In the genomic region with DNA sequence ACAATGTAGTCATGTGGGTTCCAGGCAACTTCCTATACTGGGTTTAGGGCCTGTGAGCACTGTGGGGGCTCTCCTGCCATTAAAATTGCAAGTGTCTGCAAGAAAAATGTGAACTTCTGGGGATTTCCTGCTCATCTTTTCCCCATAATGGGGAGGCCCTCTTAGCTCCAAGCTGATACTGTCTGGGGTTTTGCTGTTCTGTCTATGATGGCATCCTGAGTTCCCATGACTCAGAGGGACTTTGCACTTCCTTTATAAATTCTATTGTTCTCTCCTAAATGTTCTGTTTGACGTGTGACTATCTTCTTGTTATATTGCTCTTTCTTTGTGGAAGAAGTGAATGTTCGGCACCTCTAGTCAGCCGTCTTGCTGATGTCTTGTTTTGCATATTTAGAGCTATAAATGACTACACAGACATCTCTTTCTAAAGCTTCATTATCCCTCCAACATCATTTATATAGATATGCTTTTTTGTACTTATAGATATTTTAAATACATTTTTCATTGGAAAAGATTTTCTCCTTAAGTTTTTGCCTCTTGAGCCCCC, we compare ENCODE assay signal across 20 cellular contexts.
DNase-seq lines count a peak whose midpoint lies in the region; ATAC-seq, FAIRE-seq and TF ChIP-seq lines count a peak whose summit lies in the region.
"Had no signal": no experiment of that assay in that cellular context is flagged by ENCODE, and none has a peak within 500 bp of the region (broad histone marks: within the 10 kb centered on the region; RNA-seq: fewer than 3 reads in every experiment).

No MANE protein-coding gene starts in this region.

- no peaks in the 10 kb centered on the region for H3K79me2 ChIP-seq in HepG2 (ENCODE audit: insufficient read depth, low read length)

- no peaks in the 10 kb centered on the region for H3K4me1 ChIP-seq in HepG2 (ENCODE audit: insufficient read depth, low read length)
- peaks cover 0 to 1% (median 0%) of the 10 kb centered on the region in 4 donors for H3K4me1 ChIP-seq in right lobe of liver
- H3K4me1 ChIP-seq in esophagus squamous epithelium, result no peaks in the 10 kb centered on the region
- H3K4me1 ChIP-seq: colonic mucosa, upper lobe of left lung had no signal

- no TSS peak for BruUV-seq in HepG2 (replicated peaks; lab: Mats Ljungman, UMichigan)

- H3K27me3 ChIP-seq in HepG2 (ENCODE audit: control insufficient read depth in 1 of 2, insufficient read depth in 2 of 2, low read length in 2 of 2), result no peaks in the 10 kb centered on the region; a peak in 1 of 5 replicates
- H3K27me3 ChIP-seq in right lobe of liver, result no peaks in the 10 kb centered on the region
- no peaks in the 10 kb centered on the region for H3K27me3 ChIP-seq in esophagus squamous epithelium
- H3K27me3 ChIP-seq: colonic mucosa, upper lobe of left lung had no signal

- intact Hi-C loops in HepG2 (cut with micrococcal nuclease; ENCODE audit: unreplicated experiment) (no loop called here), right lobe of liver (cut with DNase I) (no loop called here), esophagus squamous epithelium (cut with DNase I) (no loop called here)

- DNase-seq in HepG2 (ENCODE audit: low spot score) (peak; percentile 3), right lobe of liver (no peak), SW 1271 (lab: John Stamatoyannopoulos, UW) (no peak), hypothalamus (lab: John Stamatoyannopoulos, UW) (no peak), esophagus squamous epithelium (lab: John Stamatoyannopoulos, UW) (no peak)
- no peak for DNase-seq in stimulated activated CD4-positive, alpha-beta T cell treated with anti-CD3 and anti-CD28 coated beads, Interleukin-4, amount 100 ng/mL, for 1 hour
- DNase-seq: activated CD8-positive, alpha-beta T cell treated with anti-CD3 and anti-CD28 coated beads for 36 hours; activated T-cell treated with anti-CD3 and anti-CD28 coated beads, Interleukin-2, amount 50 U/mL, for 48 hours; colonic mucosa; DMS 273 treated with DMSO at 0.1 percent for 48 hours; foreskin fibroblast; left colon; NCI-H345; NK-92 treated with Interleukin-12 subunit alpha and Interleukin-12 subunit beta, amount 100 ng/mL, for 24 hours; stimulated activated CD4-positive, alpha-beta T cell treated with anti-CD3 and anti-CD28 coated beads, Interleukin-15, amount 100 ng/mL, for 24 hours; T-cell; upper lobe of left lung had no signal

- CTCF ChIA-PET in HepG2 (lab: Yijun Ruan, JAX; ENCODE audit: low intra/inter-chr PET ratio, low total read pairs), result no interaction called here

- TF ChIP-seq CTCF in HepG2 (CRISPR knock-in tag; IDR thresholded peaks at IDR 0.05) (no peak), right lobe of liver (IDR thresholded peaks at IDR 0.05) (no peak), esophagus squamous epithelium (IDR thresholded peaks at IDR 0.05) (no peak)

- no peak overlapping the region for H3K9ac ChIP-seq in HepG2 (ENCODE audit: insufficient read depth, low read depth, low read length)

- in situ Hi-C loops in HepG2 (cut with HindIII; ENCODE audit: extremely low pct_ligation_motif_present, low pct_unique_long_range_greater_than_20kb), result no loop called here

- H3K27ac ChIP-seq in HepG2 (ENCODE audit: extremely low read length, insufficient read depth, low read length) (no peak overlapping the region), right lobe of liver (no peak overlapping the region), esophagus squamous epithelium (no peak overlapping the region)
- H3K27ac ChIP-seq: C4-2B, colonic mucosa, upper lobe of left lung had no signal

- H3K9me3 ChIP-seq in HepG2 (ENCODE audit: low read length) (no peaks in the 10 kb centered on the region), right lobe of liver (no peaks in the 10 kb centered on the region), esophagus squamous epithelium (no peaks in the 10 kb centered on the region)
- H3K9me3 ChIP-seq: colonic mucosa had no signal

- no peak for TF ChIP-seq EP300 in HepG2 (IDR thresholded peaks at IDR 0.05; ENCODE audit: low read depth in 2 of 2, low read length in 2 of 2)
- TF ChIP-seq EP300 in HepG2 (CRISPR knock-in tag; IDR thresholded peaks at IDR 0.05; ENCODE audit: borderline replicate concordance), result no peak

- WGBS in HepG2 (ENCODE audit: low lambda C conversion rate), result 10% methylated on average over 3 of the region's 3 CpGs
- WGBS in right lobe of liver (ENCODE audit: insufficient coverage, low coverage, low lambda C conversion rate, missing lambda C conversion rate), result 54% methylated on average over 3 of the region's 3 CpGs
- WGBS in esophagus squamous epithelium, 2 donors, result 64 to 77% methylated on average over 3 of the region's 3 CpGs

- TF ChIP-seq RAD21 in HepG2 (CRISPR knock-in tag; IDR thresholded peaks at IDR 0.05), result no peak

- POLR2A ChIA-PET in HepG2 (lab: Yijun Ruan, JAX), result no interaction called here

- TF ChIP-seq POLR2A in HepG2 (IDR thresholded peaks at IDR 0.05; ENCODE audit: insufficient read depth in 1 of 2, low read depth in 2 of 2, low read length in 2 of 2), result no peak
- TF ChIP-seq POLR2A in right lobe of liver (IDR thresholded peaks at IDR 0.05), result no peak
- TF ChIP-seq POLR2A in esophagus squamous epithelium (IDR thresholded peaks at IDR 0.05), result no peak

- H3K4me3 ChIP-seq in HepG2 (replicated peaks in 1 of 3; ENCODE audit: insufficient read depth in 1 of 3, low read depth in 2 of 3, low read length in 3 of 3), result no peak overlapping the region
- H3K4me3 ChIP-seq in right lobe of liver, result no peak overlapping the region
- no peak overlapping the region for H3K4me3 ChIP-seq in esophagus squamous epithelium
- H3K4me3 ChIP-seq: colonic mucosa, upper lobe of left lung had no signal

- no peak overlapping the region for H2AFZ ChIP-seq in HepG2 (ENCODE audit: low read length)

- no peaks in the 10 kb centered on the region for H3K36me3 ChIP-seq in HepG2 (replicated peaks in 1 of 2; ENCODE audit: control insufficient read depth in 1 of 2, insufficient read depth in 2 of 2, low read length in 2 of 2)
- no peaks in the 10 kb centered on the region for H3K36me3 ChIP-seq in right lobe of liver
- no peaks in the 10 kb centered on the region for H3K36me3 ChIP-seq in esophagus squamous epithelium
- H3K36me3 ChIP-seq: colonic mucosa, upper lobe of left lung had no signal

- ATAC-seq in HepG2, result no peak
- ATAC-seq in right lobe of liver, result no peak
- peak; percentile 58 for ATAC-seq in HG02588 (IDR thresholded peaks at IDR 0.05; ENCODE audit: unreplicated experiment)
- peak; percentile 51 for ATAC-seq in HG03378 (IDR thresholded peaks at IDR 0.05; ENCODE audit: unreplicated experiment)
- ATAC-seq: activated CD8-positive, alpha-beta T cell treated with anti-CD3 and anti-CD28 coated beads for 36 hours; left colon; T-cell had no signal

- no peaks in the 10 kb centered on the region for H4K20me1 ChIP-seq in HepG2 (ENCODE audit: insufficient read depth, low read length)

- H3K4me2 ChIP-seq in HepG2 (ENCODE audit: low read depth, low read length), result no peak overlapping the region

- FAIRE-seq in HepG2 (lab: Jason Lieb, UNC), result no peak

TF ChIP-seq in HepG2, 621 proteins besides CTCF, POLR2A, EP300 and RAD21:
- TF ChIP-seq IKZF5 (CRISPR knock-in tag; IDR thresholded peaks at IDR 0.05), result no peak
- TF ChIP-seq MED13 (CRISPR knock-in tag; IDR thresholded peaks at IDR 0.05), result no peak
- TF ChIP-seq, protein P1, sequence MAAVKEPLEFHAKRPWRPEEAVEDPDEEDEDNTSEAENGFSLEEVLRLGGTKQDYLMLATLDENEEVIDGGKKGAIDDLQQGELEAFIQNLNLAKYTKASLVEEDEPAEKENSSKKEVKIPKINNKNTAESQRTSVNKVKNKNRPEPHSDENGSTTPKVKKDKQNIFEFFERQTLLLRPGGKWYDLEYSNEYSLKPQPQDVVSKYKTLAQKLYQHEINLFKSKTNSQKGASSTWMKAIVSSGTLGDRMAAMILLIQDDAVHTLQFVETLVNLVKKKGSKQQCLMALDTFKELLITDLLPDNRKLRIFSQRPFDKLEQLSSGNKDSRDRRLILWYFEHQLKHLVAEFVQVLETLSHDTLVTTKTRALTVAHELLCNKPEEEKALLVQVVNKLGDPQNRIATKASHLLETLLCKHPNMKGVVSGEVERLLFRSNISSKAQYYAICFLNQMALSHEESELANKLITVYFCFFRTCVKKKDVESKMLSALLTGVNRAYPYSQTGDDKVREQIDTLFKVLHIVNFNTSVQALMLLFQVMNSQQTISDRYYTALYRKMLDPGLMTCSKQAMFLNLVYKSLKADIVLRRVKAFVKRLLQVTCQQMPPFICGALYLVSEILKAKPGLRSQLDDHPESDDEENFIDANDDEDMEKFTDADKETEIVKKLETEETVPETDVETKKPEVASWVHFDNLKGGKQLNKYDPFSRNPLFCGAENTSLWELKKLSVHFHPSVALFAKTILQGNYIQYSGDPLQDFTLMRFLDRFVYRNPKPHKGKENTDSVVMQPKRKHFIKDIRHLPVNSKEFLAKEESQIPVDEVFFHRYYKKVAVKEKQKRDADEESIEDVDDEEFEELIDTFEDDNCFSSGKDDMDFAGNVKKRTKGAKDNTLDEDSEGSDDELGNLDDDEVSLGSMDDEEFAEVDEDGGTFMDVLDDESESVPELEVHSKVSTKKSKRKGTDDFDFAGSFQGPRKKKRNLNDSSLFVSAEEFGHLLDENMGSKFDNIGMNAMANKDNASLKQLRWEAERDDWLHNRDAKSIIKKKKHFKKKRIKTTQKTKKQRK (IDR thresholded peaks at IDR 0.05; ENCODE audit: low read length), result no peak
- TF ChIP-seq FOSL2 (CRISPR knock-in tag; IDR thresholded peaks at IDR 0.05), result peak; percentile 22; the same call in 1 of the 2 replicates
- no peak for TF ChIP-seq SOX13 (IDR thresholded peaks at IDR 0.05)
- peak in 1 of 2 experiments; percentile 52; a peak in 1 of 4 replicates for TF ChIP-seq SOX13 (CRISPR knock-in tag; conservative IDR thresholded peaks at IDR 0.05 in 1 of 2, IDR thresholded peaks at IDR 0.05 in 1 of 2)
- peak; percentile 82 for TF ChIP-seq SOX5 (CRISPR knock-in tag; IDR thresholded peaks at IDR 0.05; ENCODE audit: borderline replicate concordance)
- TF ChIP-seq KAT2B (IDR thresholded peaks at IDR 0.05; ENCODE audit: borderline replicate concordance, low read depth, low read length), result no peak
- TF ChIP-seq ZNF205 (CRISPR knock-in tag; IDR thresholded peaks at IDR 0.05), result no peak

Comparison
In these comparisons a context has a peak if more than half of its experiments do, and no peak if none do; other contexts are left out.
1. ATAC-seq: peak in HG02588 (single experiment) and HG03378 (single experiment); none in HepG2 (single experiment) and right lobe of liver (0 of 4).